31 cellular contexts compared by ENCODE assay signal in the genomic region with DNA sequence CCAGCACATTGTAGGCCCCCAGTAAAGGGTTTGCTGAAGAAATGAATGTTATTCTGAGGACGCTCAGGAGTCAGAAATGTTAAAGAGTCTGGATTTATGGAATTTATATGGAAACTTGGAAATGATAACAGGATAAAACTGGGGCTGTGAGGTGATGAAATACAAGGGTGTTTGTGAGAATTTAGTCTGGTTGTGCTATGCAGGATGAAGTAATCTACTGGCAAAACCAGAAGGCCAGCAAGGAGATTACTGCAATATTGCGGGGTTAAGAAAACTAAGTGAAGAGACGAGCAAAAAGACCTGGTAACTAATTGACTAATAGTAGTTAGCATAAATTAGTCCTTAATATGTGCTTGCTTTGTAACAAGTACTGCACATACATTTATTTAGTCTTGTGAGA.
"Had no signal": no experiment of that assay in that cellular context is flagged by ENCODE, and none has a peak within 500 bp of the region (broad histone marks: within the 10 kb centered on the region; RNA-seq: fewer than 3 reads in every experiment).

No MANE protein-coding gene starts in this region.

- H3K36me3 ChIP-seq: adrenal gland, ascending aorta, breast epithelium, cardiac muscle cell, colonic mucosa, esophagus squamous epithelium, gastroesophageal sphincter, heart right ventricle, WERI-Rb-1 had no signal

- H3K4me3 ChIP-seq: adrenal gland, ascending aorta, breast epithelium, cardiac muscle cell, colonic mucosa, esophagus squamous epithelium, gastroesophageal sphincter, heart right ventricle had no signal

- H3K27ac ChIP-seq: adrenal gland, ascending aorta, breast epithelium, cardiac muscle cell, colonic mucosa, epithelial cell of prostate, esophagus squamous epithelium, gastroesophageal sphincter, heart right ventricle, WERI-Rb-1 had no signal

- H3K9me3 ChIP-seq: adrenal gland, ascending aorta, breast epithelium, colonic mucosa, esophagus squamous epithelium, gastroesophageal sphincter, heart right ventricle had no signal

- ATAC-seq: activated CD4-positive, CD25-positive, alpha-beta regulatory T cell treated with anti-CD3 and anti-CD28 coated beads, Interleukin-2, amount 50 U/mL, for 24 hours; activated naive CD8-positive, alpha-beta T cell treated with anti-CD3 and anti-CD28 coated beads, Interleukin-2, amount 50 U/mL, for 24 hours; activated T-cell treated with anti-CD3 and anti-CD28 coated beads, Interleukin-2, amount 50 U/mL, for 4 hours; activated T-helper 17 cell treated with anti-CD3 and anti-CD28 coated beads, Interleukin-2, amount 50 U/mL, for 72 hours; gastroesophageal sphincter; T-cell; T-helper 17 cell had no signal

- DNase-seq: activated B cell treated with CpG ODN at 0.5 μM for 24 hours; activated CD4-positive, alpha-beta memory T cell treated with anti-CD3 and anti-CD28 coated beads, Interleukin-2, amount 10 ng/mL, durations not matched to agents 7 days and 5 days; activated CD4-positive, alpha-beta T cell treated with anti-CD3 and anti-CD28 coated beads, Interleukin-2, amount 10 ng/mL, durations not matched to agents 24 days and 14 days; activated CD8-positive, alpha-beta memory T cell treated with anti-CD3 and anti-CD28 coated beads, Interleukin-2, amount 50 U/mL, for 48 hours; activated effector memory CD4-positive, alpha-beta T cell treated with Interleukin-2 at 50 U/mL for 16 hours; activated gamma-delta T cell treated with Interleukin-2 at 50 U/mL for 16 hours; activated naive CD4-positive, alpha-beta T cell treated with anti-CD3 and anti-CD28 coated beads, Interleukin-2, amount 50 U/mL, for 16 hours; activated naive CD4-positive, alpha-beta T cell treated with Interleukin-2 at 50 U/mL for 16 hours; activated naive CD8-positive, alpha-beta T cell treated with anti-CD3 and anti-CD28 coated beads, Interleukin-2, amount 50 U/mL, for 24 hours; activated T-cell treated with anti-CD3 and anti-CD28 coated beads for 4 hours; activated T-cell treated with anti-CD3 and anti-CD28 coated beads, Interleukin-2, amount 50 U/mL, for 4 hours; adrenal gland; central memory CD4-positive, alpha-beta T cell; cerebellar nuclear complex; colonic mucosa; effector CD8-positive, alpha-beta T cell; esophagus squamous epithelium; foreskin melanocyte; heart right ventricle; SW 1271; T-cell; T-helper 17 cell; T1000; WERI-Rb-1 had no signal

- H3K27me3 ChIP-seq: adrenal gland, ascending aorta, breast epithelium, cardiac muscle cell, colonic mucosa, esophagus squamous epithelium, gastroesophageal sphincter, heart right ventricle had no signal

- H3K4me1 ChIP-seq: adrenal gland, ascending aorta, breast epithelium, colonic mucosa, esophagus squamous epithelium, gastroesophageal sphincter had no signal
